ENCODE assay signal across 8 cellular contexts in the genomic region with DNA sequence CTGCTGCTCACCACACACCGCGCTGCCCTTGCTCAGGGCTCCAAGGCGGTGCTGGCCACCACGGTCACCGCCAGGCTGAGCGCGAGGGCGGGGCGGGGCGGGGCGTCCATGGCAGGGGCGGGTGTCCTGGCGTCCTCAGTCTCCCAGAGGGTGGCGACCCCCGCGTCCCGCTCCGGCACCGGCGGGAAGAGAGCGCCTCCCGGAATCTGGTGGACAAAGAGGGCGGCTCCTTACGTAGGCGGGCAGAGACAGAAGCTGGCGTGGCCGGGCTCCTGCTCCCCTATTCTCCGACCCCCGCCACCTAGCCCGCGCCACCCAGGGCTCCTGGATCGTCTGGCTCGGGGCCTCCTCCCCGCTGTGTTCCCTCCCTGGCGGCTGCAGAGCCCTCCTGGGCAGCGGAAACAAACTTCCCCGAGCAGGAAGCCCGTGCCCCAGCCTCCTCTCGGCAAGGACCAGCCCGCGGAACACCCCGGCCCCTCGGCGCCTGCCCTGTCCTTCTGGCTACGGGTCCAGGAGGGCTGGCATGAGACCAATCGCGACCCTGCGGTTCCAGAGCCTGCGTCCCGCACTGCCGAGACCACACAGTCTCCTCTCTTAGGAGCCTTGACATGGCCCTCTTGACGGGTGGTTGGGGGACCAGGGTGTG.
DNase-seq lines count a peak whose midpoint lies in the region.

No MANE protein-coding gene starts in this region.

- DNase-seq in EL (peak; percentile 8), NCI-H526 (lab: John Stamatoyannopoulos, UW) (peak; percentile 37 to 81), dermis blood vessel endothelial cell (peak; percentile 42), mesenteric fat pad (ENCODE audit: low spot score) (peak; percentile 83), MV-4-11 (lab: John Stamatoyannopoulos, UW) (no peak), hippocampal formation (lab: John Stamatoyannopoulos, UW) (no peak), putamen (ENCODE audit: low spot score) (no peak), NCI-H1105 (lab: John Stamatoyannopoulos, UW) (no peak)

Comparison
In these comparisons a context has a peak if more than half of its experiments do, and no peak if none do; other contexts are left out.
1. DNase-seq: peak in EL (single experiment), NCI-H526 (2 of 2), dermis blood vessel endothelial cell (single experiment) and mesenteric fat pad (single experiment); none in MV-4-11 (single experiment), hippocampal formation (0 of 2), putamen (single experiment) and NCI-H1105 (single experiment).